Comparison of ENCODE assay signal across 15 cellular contexts in the genomic region with DNA sequence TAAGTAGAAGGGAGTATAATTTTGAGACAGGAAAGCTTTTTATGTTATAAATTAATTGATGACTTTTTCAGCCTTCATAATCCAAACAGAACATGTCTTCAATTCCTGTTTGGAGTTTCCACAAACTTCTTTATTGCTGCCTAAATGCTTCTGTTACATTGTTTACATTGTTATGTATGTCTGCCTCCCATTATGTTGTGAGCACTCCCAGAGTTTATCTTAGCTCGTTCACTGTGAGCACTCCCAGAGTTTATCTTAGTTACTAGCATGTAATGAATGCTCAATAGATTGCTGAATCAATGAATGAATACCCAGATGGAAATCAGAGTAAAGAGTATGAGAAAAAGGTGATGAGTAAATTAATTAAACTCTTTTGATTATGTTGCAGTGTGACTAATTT.
"Had no signal": no experiment of that assay in that cellular context is flagged by ENCODE, and none has a peak within 500 bp of the region (broad histone marks: within the 10 kb centered on the region; RNA-seq: fewer than 3 reads in every experiment).

No MANE protein-coding gene starts in this region.

- H3K27ac ChIP-seq: cardiac muscle cell, epithelial cell of prostate, foreskin keratinocyte, hepatocyte, left lung, neutrophil, pancreas, skin epidermis, tibial nerve had no signal

- DNase-seq: activated CD4-positive, alpha-beta T cell treated with anti-CD3 and anti-CD28 coated beads for 36 hours; activated CD4-positive, alpha-beta T cell treated with anti-CD3 and anti-CD28 coated beads, Interleukin-2, amount 50 U/mL, for 48 hours; activated naive CD8-positive, alpha-beta T cell treated with anti-CD3 and anti-CD28 coated beads for 36 hours; activated T-cell treated with anti-CD3 and anti-CD28 coated beads for 4 hours; amniotic stem cell; foreskin keratinocyte; left lung; naive thymus-derived CD4-positive, alpha-beta T cell; pancreas had no signal

- H3K36me3 ChIP-seq: cardiac muscle cell, left lung, neutrophil, pancreas, tibial nerve had no signal

- H3K27me3 ChIP-seq: cardiac muscle cell, foreskin keratinocyte, hepatocyte, left lung, neutrophil, pancreas, tibial nerve had no signal

- H3K4me2 ChIP-seq: hepatocyte had no signal

- H3K4me3 ChIP-seq: cardiac muscle cell, hepatocyte, left lung, pancreas, skin epidermis, tibial nerve had no signal

- H2AFZ ChIP-seq: hepatocyte had no signal

- H3K4me1 ChIP-seq: foreskin keratinocyte, left lung, pancreas, tibial nerve had no signal

- H3K9me3 ChIP-seq: left lung, neutrophil, pancreas, tibial nerve had no signal
